Comparison of ENCODE assay signal across 1 cellular context in the genomic region with DNA sequence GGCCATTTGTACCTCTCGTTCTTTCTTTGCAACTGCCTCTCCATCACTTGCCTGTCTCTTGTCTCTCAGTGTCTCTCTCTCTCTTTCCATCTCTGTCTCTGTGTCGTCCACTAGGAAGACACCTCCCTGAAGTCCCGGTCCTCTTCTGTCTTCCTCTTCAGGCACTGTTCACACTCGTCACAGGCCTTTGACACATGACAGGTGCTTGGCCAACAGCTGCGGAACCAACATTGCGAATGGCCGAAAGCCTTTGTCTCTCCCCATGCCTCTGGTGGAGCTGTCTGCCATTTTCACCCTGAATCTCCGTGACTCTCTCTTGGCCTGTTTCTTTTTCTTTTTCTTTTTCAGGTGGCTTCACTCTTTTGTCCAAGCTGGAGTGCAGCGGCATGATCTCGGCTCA.
A peak's percentile ranks its signal among the peaks of the same experiment; 100 is the strongest.
TF ChIP-seq lines count a peak whose summit lies in the region.

No MANE protein-coding gene starts in this region.

TF ChIP-seq in HEK293, 187 proteins besides CTCF, POLR2A, EP300 and RAD21:
- TF ChIP-seq ZNF596 (tag by site-specific recombination; IDR thresholded peaks at IDR 0.05) (0 out of 2 replicates have a peak, but pooled peaks have one; percentile 11), HOXD13 (CRISPR knock-in tag; IDR thresholded peaks at IDR 0.05; ENCODE audit: borderline replicate concordance) (no peak)
- TF ChIP-seq, protein P1, sequence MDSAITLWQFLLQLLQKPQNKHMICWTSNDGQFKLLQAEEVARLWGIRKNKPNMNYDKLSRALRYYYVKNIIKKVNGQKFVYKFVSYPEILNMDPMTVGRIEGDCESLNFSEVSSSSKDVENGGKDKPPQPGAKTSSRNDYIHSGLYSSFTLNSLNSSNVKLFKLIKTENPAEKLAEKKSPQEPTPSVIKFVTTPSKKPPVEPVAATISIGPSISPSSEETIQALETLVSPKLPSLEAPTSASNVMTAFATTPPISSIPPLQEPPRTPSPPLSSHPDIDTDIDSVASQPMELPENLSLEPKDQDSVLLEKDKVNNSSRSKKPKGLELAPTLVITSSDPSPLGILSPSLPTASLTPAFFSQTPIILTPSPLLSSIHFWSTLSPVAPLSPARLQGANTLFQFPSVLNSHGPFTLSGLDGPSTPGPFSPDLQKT (IDR thresholded peaks at IDR 0.05; ENCODE audit: borderline replicate concordance, low read depth, low read length), result no peak
- TF ChIP-seq, protein P2, sequence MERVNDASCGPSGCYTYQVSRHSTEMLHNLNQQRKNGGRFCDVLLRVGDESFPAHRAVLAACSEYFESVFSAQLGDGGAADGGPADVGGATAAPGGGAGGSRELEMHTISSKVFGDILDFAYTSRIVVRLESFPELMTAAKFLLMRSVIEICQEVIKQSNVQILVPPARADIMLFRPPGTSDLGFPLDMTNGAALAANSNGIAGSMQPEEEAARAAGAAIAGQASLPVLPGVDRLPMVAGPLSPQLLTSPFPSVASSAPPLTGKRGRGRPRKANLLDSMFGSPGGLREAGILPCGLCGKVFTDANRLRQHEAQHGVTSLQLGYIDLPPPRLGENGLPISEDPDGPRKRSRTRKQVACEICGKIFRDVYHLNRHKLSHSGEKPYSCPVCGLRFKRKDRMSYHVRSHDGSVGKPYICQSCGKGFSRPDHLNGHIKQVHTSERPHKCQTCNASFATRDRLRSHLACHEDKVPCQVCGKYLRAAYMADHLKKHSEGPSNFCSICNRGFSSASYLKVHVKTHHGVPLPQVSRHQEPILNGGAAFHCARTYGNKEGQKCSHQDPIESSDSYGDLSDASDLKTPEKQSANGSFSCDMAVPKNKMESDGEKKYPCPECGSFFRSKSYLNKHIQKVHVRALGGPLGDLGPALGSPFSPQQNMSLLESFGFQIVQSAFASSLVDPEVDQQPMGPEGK (tag by site-specific recombination; IDR thresholded peaks at IDR 0.05), result no peak
- TF ChIP-seq, protein P3, sequence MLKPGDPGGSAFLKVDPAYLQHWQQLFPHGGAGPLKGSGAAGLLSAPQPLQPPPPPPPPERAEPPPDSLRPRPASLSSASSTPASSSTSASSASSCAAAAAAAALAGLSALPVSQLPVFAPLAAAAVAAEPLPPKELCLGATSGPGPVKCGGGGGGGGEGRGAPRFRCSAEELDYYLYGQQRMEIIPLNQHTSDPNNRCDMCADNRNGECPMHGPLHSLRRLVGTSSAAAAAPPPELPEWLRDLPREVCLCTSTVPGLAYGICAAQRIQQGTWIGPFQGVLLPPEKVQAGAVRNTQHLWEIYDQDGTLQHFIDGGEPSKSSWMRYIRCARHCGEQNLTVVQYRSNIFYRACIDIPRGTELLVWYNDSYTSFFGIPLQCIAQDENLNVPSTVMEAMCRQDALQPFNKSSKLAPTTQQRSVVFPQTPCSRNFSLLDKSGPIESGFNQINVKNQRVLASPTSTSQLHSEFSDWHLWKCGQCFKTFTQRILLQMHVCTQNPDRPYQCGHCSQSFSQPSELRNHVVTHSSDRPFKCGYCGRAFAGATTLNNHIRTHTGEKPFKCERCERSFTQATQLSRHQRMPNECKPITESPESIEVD (tag by site-specific recombination; IDR thresholded peaks at IDR 0.05), result no peak
